ENCODE assay signal across 9 cellular contexts in genomic region chr2:101741775-101742520, GRCh38. TPM values are rescaled to one million over a fixed set of nuclear protein-coding genes. Genes with fewer than 3 reads are reported as not detected.
A peak's percentile ranks its signal among the peaks of the same experiment; 100 is the strongest.
DNase-seq lines count a peak whose midpoint lies in the region; ATAC-seq lines count a peak whose summit lies in the region.
"Had no signal": no experiment of that assay in that cellular context is flagged by ENCODE, and none has a peak within 500 bp of the region (broad histone marks: within the 10 kb centered on the region; RNA-seq: fewer than 3 reads in every experiment).

No MANE protein-coding gene starts in this region.

- peak overlapping the region; percentile 7 for H3K4me3 Mint-ChIP-seq in activated naive CD8-positive, alpha-beta T cell treated with anti-CD3 and anti-CD28 coated beads for 36 hours
- no peak overlapping the region for H3K4me3 Mint-ChIP-seq in stimulated activated effector memory CD8-positive, alpha-beta T cell treated with anti-CD3 and anti-CD28 coated beads, Interleukin-12 subunit alpha, Interleukin-12 subunit beta, amount 100 ng/mL, for 72 hours

- H3K36me3 ChIP-seq in HUES48 (ENCODE audit: control insufficient read depth, insufficient read depth, low read length) (no peaks in the 10 kb centered on the region), iPS-15b (ENCODE audit: control insufficient read depth, insufficient read depth, low read length) (no peaks in the 10 kb centered on the region)

- no peaks in the 10 kb centered on the region for H3K27me3 Mint-ChIP-seq in activated naive CD8-positive, alpha-beta T cell treated with anti-CD3 and anti-CD28 coated beads for 36 hours

- H3K27ac ChIP-seq in HUES48 (ENCODE audit: low read depth, low read length) = peak overlapping the region; percentile 93

- H3K9me3 ChIP-seq in HUES48 (ENCODE audit: control insufficient read depth, insufficient read depth, low read length) (no peaks in the 10 kb centered on the region), iPS-15b (ENCODE audit: control insufficient read depth, insufficient read depth, low read length) (no peaks in the 10 kb centered on the region)

- H3K4me1 ChIP-seq in HUES48 (ENCODE audit: control insufficient read depth, insufficient read depth, low read length) (peaks cover 65% of the 10 kb centered on the region), iPS-15b (ENCODE audit: control insufficient read depth, insufficient read depth, low read length) (peaks cover 25% of the 10 kb centered on the region)

- no peaks in the 10 kb centered on the region for H3K27me3 ChIP-seq in HUES48 (ENCODE audit: control insufficient read depth, insufficient read depth, low read length)
- H3K27me3 ChIP-seq in iPS-15b (ENCODE audit: control insufficient read depth, insufficient read depth, low read length) = no peaks in the 10 kb centered on the region

- peak overlapping the region; percentile 5 for H3K27ac Mint-ChIP-seq in activated naive CD8-positive, alpha-beta T cell treated with anti-CD3 and anti-CD28 coated beads for 36 hours
- H3K27ac Mint-ChIP-seq in stimulated activated effector memory CD8-positive, alpha-beta T cell treated with anti-CD3 and anti-CD28 coated beads, Interleukin-12 subunit alpha, Interleukin-12 subunit beta, amount 100 ng/mL, for 72 hours = peak overlapping the region; percentile 5

- no peaks in the 10 kb centered on the region for H3K36me3 Mint-ChIP-seq in activated naive CD8-positive, alpha-beta T cell treated with anti-CD3 and anti-CD28 coated beads for 36 hours
- H3K36me3 Mint-ChIP-seq in stimulated activated effector memory CD8-positive, alpha-beta T cell treated with anti-CD3 and anti-CD28 coated beads, Interleukin-12 subunit alpha, Interleukin-12 subunit beta, amount 100 ng/mL, for 72 hours = no peaks in the 10 kb centered on the region

- DNase-seq in activated naive CD8-positive, alpha-beta T cell treated with anti-CD3 and anti-CD28 coated beads for 36 hours = no peak
- peak in 1 of 2 donors; percentile 29 for DNase-seq in stimulated activated effector memory CD8-positive, alpha-beta T cell treated with anti-CD3 and anti-CD28 coated beads, Interleukin-12 subunit alpha, Interleukin-12 subunit beta, amount 100 ng/mL, for 72 hours (ENCODE audit: low spot score in 2 of 2)
- no peak for DNase-seq in activated effector memory CD4-positive, alpha-beta T cell treated with anti-CD3 and anti-CD28 coated beads, Interleukin-2, amount 50 U/mL, for 16 hours
- no peak for DNase-seq in NOMO-1 treated with dmso at 0.1 percent for 144 hours (lab: John Stamatoyannopoulos, UW; ENCODE audit: unreplicated experiment)

- ATAC-seq in stimulated activated effector memory CD8-positive, alpha-beta T cell treated with anti-CD3 and anti-CD28 coated beads, Interleukin-12 subunit alpha, Interleukin-12 subunit beta, amount 100 ng/mL, for 72 hours = no peak
- no peak for ATAC-seq in GM18520 (IDR thresholded peaks at IDR 0.05; ENCODE audit: unreplicated experiment)
- no peak for ATAC-seq in HG02870 (IDR thresholded peaks at IDR 0.05; ENCODE audit: unreplicated experiment)
- ATAC-seq: GM12878 had no signal

- H3K4me3 ChIP-seq in HUES48 (ENCODE audit: low read depth, low read length) (peak overlapping the region; percentile 27; the same call in 1 of the 2 replicates), iPS-15b (ENCODE audit: low read depth, low read length) (no peak overlapping the region)
- H3K4me3 ChIP-seq: GM12878 had no signal

- H3K9ac ChIP-seq in HUES48 (ENCODE audit: low read depth, low read length) (peak overlapping the region; percentile 37; the same call in 1 of the 2 replicates), iPS-15b (ENCODE audit: low read depth, low read length) (peak overlapping the region; percentile 9)

- H3K4me1 Mint-ChIP-seq in activated naive CD8-positive, alpha-beta T cell treated with anti-CD3 and anti-CD28 coated beads for 36 hours = peaks cover 79% of the 10 kb centered on the region
- peaks cover 78% of the 10 kb centered on the region for H3K4me1 Mint-ChIP-seq in stimulated activated effector memory CD8-positive, alpha-beta T cell treated with anti-CD3 and anti-CD28 coated beads, Interleukin-12 subunit alpha, Interleukin-12 subunit beta, amount 100 ng/mL, for 72 hours

- H3K9me3 Mint-ChIP-seq in activated naive CD8-positive, alpha-beta T cell treated with anti-CD3 and anti-CD28 coated beads for 36 hours = no peaks in the 10 kb centered on the region
- no peaks in the 10 kb centered on the region for H3K9me3 Mint-ChIP-seq in stimulated activated effector memory CD8-positive, alpha-beta T cell treated with anti-CD3 and anti-CD28 coated beads, Interleukin-12 subunit alpha, Interleukin-12 subunit beta, amount 100 ng/mL, for 72 hours

RNA-seq across cellular contexts. Expression of gene MAP4K4, which starts 44.4 kb away (rescaled TPM):
- total RNA-seq in activated naive CD8-positive, alpha-beta T cell treated with anti-CD3 and anti-CD28 coated beads for 36 hours = 10 to 100 TPM; 34.4 to 36.5 TPM
